In genomic region chr3:160565442-160566403, GRCh38 we compare ENCODE assay signal across 1 cellular context.
TF ChIP-seq lines count a peak whose summit lies in the region.

A gene with protein sequence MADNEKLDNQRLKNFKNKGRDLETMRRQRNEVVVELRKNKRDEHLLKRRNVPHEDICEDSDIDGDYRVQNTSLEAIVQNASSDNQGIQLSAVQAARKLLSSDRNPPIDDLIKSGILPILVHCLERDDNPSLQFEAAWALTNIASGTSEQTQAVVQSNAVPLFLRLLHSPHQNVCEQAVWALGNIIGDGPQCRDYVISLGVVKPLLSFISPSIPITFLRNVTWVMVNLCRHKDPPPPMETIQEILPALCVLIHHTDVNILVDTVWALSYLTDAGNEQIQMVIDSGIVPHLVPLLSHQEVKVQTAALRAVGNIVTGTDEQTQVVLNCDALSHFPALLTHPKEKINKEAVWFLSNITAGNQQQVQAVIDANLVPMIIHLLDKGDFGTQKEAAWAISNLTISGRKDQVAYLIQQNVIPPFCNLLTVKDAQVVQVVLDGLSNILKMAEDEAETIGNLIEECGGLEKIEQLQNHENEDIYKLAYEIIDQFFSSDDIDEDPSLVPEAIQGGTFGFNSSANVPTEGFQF (minus strand): TSS chr3:160565571. CDS start chr3:160565282, 289 bp downstream.

TF ChIP-seq in K562, 482 proteins besides CTCF, POLR2A, EP300 and RAD21 (continued from another document and continues in another):
- peak; percentile 65; the same call in 1 of the 2 replicates for TF ChIP-seq STAT6 (CRISPR knock-in tag; IDR thresholded peaks at IDR 0.05)
- TF ChIP-seq SRSF9 (IDR thresholded peaks at IDR 0.05; ENCODE audit: borderline replicate concordance, low read depth, low read length) = no peak
- no peak for TF ChIP-seq HDAC6 (IDR thresholded peaks at IDR 0.05; ENCODE audit: low read depth, low read length)
- TF ChIP-seq, protein P1, sequence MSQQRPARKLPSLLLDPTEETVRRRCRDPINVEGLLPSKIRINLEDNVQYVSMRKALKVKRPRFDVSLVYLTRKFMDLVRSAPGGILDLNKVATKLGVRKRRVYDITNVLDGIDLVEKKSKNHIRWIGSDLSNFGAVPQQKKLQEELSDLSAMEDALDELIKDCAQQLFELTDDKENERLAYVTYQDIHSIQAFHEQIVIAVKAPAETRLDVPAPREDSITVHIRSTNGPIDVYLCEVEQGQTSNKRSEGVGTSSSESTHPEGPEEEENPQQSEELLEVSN (IDR thresholded peaks at IDR 0.05; ENCODE audit: borderline replicate concordance in 1 of 2, extremely low read depth in 1 of 2, insufficient read depth in 1 of 2, insufficient read length in 1 of 2, low read depth in 1 of 2, low read length in 1 of 2, poor library complexity in 1 of 2, severe bottlenecking in 1 of 2) = peak; percentile 91 to 96
- TF ChIP-seq ILF3 (IDR thresholded peaks at IDR 0.05; ENCODE audit: borderline replicate concordance) = no peak; the same call in 1 of the 2 replicates
- TF ChIP-seq MXD1 (CRISPR knock-in tag; IDR thresholded peaks at IDR 0.05; ENCODE audit: borderline replicate concordance, poor library complexity, severe bottlenecking) = peak; percentile 61
- peak; percentile 34; the same call in 1 of the 2 replicates for TF ChIP-seq ZBTB7A (IDR thresholded peaks at IDR 0.05; ENCODE audit: borderline replicate concordance, control insufficient read depth, low read depth, low read length)
- TF ChIP-seq ATF3 (IDR thresholded peaks at IDR 0.05) = peak; percentile 80
- TF ChIP-seq ATF3 (CRISPR knock-in tag; conservative IDR thresholded peaks at IDR 0.05) = no peak
- 0 out of 4 replicates have a peak, but pooled peaks of 1 of the 2 experiments have one; percentile 71 for TF ChIP-seq UBTF (IDR thresholded peaks at IDR 0.05; ENCODE audit: borderline replicate concordance in 1 of 2, low read depth in 2 of 2, low read length in 2 of 2)
- TF ChIP-seq ZNF584 (CRISPR knock-in tag; IDR thresholded peaks at IDR 0.05; ENCODE audit: low read depth) = peak; percentile 66
- peak; percentile 46 for TF ChIP-seq TAF9B (IDR thresholded peaks at IDR 0.05; ENCODE audit: partially characterized antibody)
- peak; percentile 88 for TF ChIP-seq HLTF (IDR thresholded peaks at IDR 0.05)
- TF ChIP-seq NEUROD1 (IDR thresholded peaks at IDR 0.05; ENCODE audit: borderline replicate concordance, low read depth, low read length, partially characterized antibody) = peak; percentile 41
- no peak for TF ChIP-seq ILK (tag; IDR thresholded peaks at IDR 0.05; ENCODE audit: borderline replicate concordance, low read depth)
- TF ChIP-seq ZBTB5 (IDR thresholded peaks at IDR 0.05) = no peak
- TF ChIP-seq, protein P2, sequence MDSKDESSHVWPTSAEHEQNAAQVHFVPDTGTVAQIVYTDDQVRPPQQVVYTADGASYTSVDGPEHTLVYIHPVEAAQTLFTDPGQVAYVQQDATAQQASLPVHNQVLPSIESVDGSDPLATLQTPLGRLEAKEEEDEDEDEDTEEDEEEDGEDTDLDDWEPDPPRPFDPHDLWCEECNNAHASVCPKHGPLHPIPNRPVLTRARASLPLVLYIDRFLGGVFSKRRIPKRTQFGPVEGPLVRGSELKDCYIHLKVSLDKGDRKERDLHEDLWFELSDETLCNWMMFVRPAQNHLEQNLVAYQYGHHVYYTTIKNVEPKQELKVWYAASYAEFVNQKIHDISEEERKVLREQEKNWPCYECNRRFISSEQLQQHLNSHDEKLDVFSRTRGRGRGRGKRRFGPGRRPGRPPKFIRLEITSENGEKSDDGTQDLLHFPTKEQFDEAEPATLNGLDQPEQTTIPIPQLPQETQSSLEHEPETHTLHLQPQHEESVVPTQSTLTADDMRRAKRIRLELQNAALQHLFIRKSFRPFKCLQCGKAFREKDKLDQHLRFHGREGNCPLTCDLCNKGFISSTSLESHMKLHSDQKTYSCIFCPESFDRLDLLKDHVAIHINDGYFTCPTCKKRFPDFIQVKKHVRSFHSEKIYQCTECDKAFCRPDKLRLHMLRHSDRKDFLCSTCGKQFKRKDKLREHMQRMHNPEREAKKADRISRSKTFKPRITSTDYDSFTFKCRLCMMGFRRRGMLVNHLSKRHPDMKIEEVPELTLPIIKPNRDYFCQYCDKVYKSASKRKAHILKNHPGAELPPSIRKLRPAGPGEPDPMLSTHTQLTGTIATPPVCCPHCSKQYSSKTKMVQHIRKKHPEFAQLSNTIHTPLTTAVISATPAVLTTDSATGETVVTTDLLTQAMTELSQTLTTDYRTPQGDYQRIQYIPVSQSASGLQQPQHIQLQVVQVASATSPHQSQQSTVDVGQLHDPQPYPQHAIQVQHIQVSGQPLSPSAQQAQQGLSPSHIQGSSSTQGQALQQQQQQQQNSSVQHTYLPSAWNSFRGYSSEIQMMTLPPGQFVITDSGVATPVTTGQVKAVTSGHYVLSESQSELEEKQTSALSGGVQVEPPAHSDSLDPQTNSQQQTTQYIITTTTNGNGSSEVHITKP (IDR thresholded peaks at IDR 0.05; ENCODE audit: partially characterized antibody) = peak; percentile 85
- TF ChIP-seq CHD2 (IDR thresholded peaks at IDR 0.05; ENCODE audit: low read depth, low read length) = peak; percentile 26; the same call in 1 of the 2 replicates
- TF ChIP-seq FOXP1 (CRISPR knock-in tag; IDR thresholded peaks at IDR 0.05) = peak; percentile 18; the same call in 1 of the 2 replicates
- TF ChIP-seq ZNF57 (CRISPR knock-in tag; IDR thresholded peaks at IDR 0.05) = no peak
- TF ChIP-seq BRCA1 (IDR thresholded peaks at IDR 0.05) = no peak
- no peak for TF ChIP-seq BRCA1 (CRISPR knock-in tag; IDR thresholded peaks at IDR 0.05)
- TF ChIP-seq NONO (IDR thresholded peaks at IDR 0.05; ENCODE audit: low read depth in 2 of 2, low read length in 1 of 2) = peak in 1 of 2 experiments; percentile 40; a peak in 2 of 4 replicates
- peak; percentile 35; the same call in 1 of the 2 replicates for TF ChIP-seq OTX1 (CRISPR knock-in tag; IDR thresholded peaks at IDR 0.05)
- TF ChIP-seq SREBF2 (CRISPR knock-in tag; IDR thresholded peaks at IDR 0.05) = no peak
- no peak for TF ChIP-seq ATF2 (CRISPR knock-in tag; IDR thresholded peaks at IDR 0.05)
